Comparison of ENCODE assay signal across 24 cellular contexts in the genomic region with DNA sequence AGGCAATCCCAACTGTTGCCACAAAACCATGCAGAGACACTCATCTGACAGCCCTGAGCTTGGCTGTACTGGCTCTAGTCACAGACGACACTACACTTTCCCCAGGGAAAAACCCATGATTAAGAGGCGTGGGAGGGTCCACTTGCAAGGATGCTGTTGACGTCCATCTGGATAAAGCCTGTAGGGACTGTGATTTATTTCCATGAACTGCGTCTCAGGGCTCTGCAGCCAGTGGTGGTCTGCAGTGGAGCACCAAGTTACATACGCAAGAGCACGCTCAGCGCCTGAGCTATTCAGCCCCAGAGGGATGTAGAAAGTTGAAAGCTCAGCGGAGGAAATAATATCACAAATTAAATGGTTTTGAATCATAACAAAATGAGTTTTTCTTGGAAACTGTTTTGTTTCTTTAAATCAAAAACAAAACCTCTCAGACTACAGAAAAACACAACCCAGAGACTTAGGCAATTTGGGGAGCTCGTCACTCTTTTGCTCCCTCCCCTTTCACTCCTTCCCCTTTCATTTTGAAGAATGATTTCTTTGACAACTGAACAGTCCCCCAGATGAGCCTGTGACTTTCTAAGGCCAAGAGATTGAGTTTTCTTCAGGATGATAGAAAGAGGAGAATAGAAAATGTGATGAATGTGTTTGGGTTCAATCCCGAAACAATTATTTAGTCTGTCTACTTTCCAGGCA.
DNase-seq lines count a peak whose midpoint lies in the region; ATAC-seq and TF ChIP-seq lines count a peak whose summit lies in the region.
"Had no signal": no experiment of that assay in that cellular context is flagged by ENCODE, and none has a peak within 500 bp of the region (broad histone marks: within the 10 kb centered on the region; RNA-seq: fewer than 3 reads in every experiment).

No MANE protein-coding gene starts in this region.

- no peaks in the 10 kb centered on the region for H3K79me2 ChIP-seq in ACC112 (ENCODE audit: control insufficient read depth, insufficient read depth, low read length, unreplicated experiment)
- no peaks in the 10 kb centered on the region for H3K79me2 ChIP-seq in smooth muscle cell (ENCODE audit: low read depth)

- peak overlapping the region; percentile 37 for H2AFZ ChIP-seq in ACC112 (ENCODE audit: low read length, unreplicated experiment)
- H2AFZ ChIP-seq in smooth muscle cell (ENCODE audit: low read depth) = no peak overlapping the region
- H2AFZ ChIP-seq: GM23248 had no signal

- no peaks in the 10 kb centered on the region for H3K36me3 ChIP-seq in ACC112 (ENCODE audit: insufficient read depth, low read length)
- no peaks in the 10 kb centered on the region for H3K36me3 ChIP-seq in heart left ventricle
- H3K36me3 ChIP-seq in WERI-Rb-1 = no peaks in the 10 kb centered on the region
- H3K36me3 ChIP-seq in smooth muscle cell (ENCODE audit: low read depth) = no peaks in the 10 kb centered on the region
- H3K36me3 ChIP-seq: BLaER1 treated with 17β-estradiol and CSF1 and Interleukin-3, amounts not matched to agents 10 nM and 100 nM; esophagus squamous epithelium; ovary had no signal

- H3F3A ChIP-seq in smooth muscle cell (ENCODE audit: low read depth) = no peaks in the 10 kb centered on the region

- WGBS in heart left ventricle, 4 donors = 51 to 61% (median 60%) methylated on average over 10 of the region's 10 CpGs
- WGBS in smooth muscle cell (ENCODE audit: low lambda C conversion rate) = 51% methylated on average over 10 of the region's 10 CpGs

- intact Hi-C loops in heart left ventricle (cut with DNase I) = loop anchor here in 3 of 10 donors (2.0 to 10.0 kb wide), 4 partner anchors 45 to 200 kb away; no protein-coding TSS in a partner anchor

- no peak overlapping the region for H3K4me3 Mint-ChIP-seq in nephron progenitor cell
- H3K4me3 Mint-ChIP-seq: activated CD8-positive, alpha-beta memory T cell treated with anti-CD3 and anti-CD28 coated beads, Interleukin-2, amount 10 ng/mL, durations not matched to agents 7 days and 5 days; HFFc6 had no signal

- H3K4me1 Mint-ChIP-seq in nephron progenitor cell = peaks cover 19% of the 10 kb centered on the region
- H3K4me1 Mint-ChIP-seq: activated CD8-positive, alpha-beta memory T cell treated with anti-CD3 and anti-CD28 coated beads, Interleukin-2, amount 10 ng/mL, durations not matched to agents 7 days and 5 days had no signal

- H3K36me3 Mint-ChIP-seq in nephron progenitor cell (ENCODE audit: low read depth) = no peaks in the 10 kb centered on the region
- H3K36me3 Mint-ChIP-seq: activated CD8-positive, alpha-beta memory T cell treated with anti-CD3 and anti-CD28 coated beads, Interleukin-2, amount 10 ng/mL, durations not matched to agents 7 days and 5 days had no signal

- no peaks in the 10 kb centered on the region for H3K9me3 Mint-ChIP-seq in nephron progenitor cell
- H3K9me3 Mint-ChIP-seq: HFFc6 had no signal

- peaks cover 32% of the 10 kb centered on the region for H3K27me3 Mint-ChIP-seq in nephron progenitor cell (ENCODE audit: low read depth, poor library complexity)

- ATAC-seq in heart left ventricle = peak; percentile 75 to 91 (median 84)
- ATAC-seq: A549; activated CD8-positive, alpha-beta memory T cell treated with anti-CD3 and anti-CD28 coated beads, Interleukin-2, amount 10 ng/mL, durations not matched to agents 7 days and 5 days; HepG2 had no signal

- no peaks in the 10 kb centered on the region for H3K9me3 ChIP-seq in heart left ventricle
- no peaks in the 10 kb centered on the region for H3K9me3 ChIP-seq in WERI-Rb-1 (ENCODE audit: severe bottlenecking)
- H3K9me3 ChIP-seq in smooth muscle cell (replicated peaks; ENCODE audit: low read depth) = no peaks in the 10 kb centered on the region
- H3K9me3 ChIP-seq: A549; BLaER1 treated with 17β-estradiol and CSF1 and Interleukin-3, amounts not matched to agents 10 nM and 100 nM; esophagus squamous epithelium; ovary had no signal

- H3K27ac ChIP-seq in ACC112 (ENCODE audit: low read depth, low read length) (peak overlapping the region; percentile 48; the same call in 1 of the 2 replicates), heart left ventricle (peak overlapping the region in 10 of 12 donors; percentile 29 to 75 (median 66)), WERI-Rb-1 (no peak overlapping the region), smooth muscle cell (ENCODE audit: low read depth) (no peak overlapping the region)
- H3K27ac ChIP-seq: A549; BLaER1 treated with 17β-estradiol and CSF1 and Interleukin-3, amounts not matched to agents 10 nM and 100 nM; esophagus squamous epithelium; GM23248; HL-60; ovary had no signal

- TF ChIP-seq POLR2A in heart left ventricle (IDR thresholded peaks at IDR 0.05) = no peak

- H3K9ac ChIP-seq in smooth muscle cell (ENCODE audit: low read depth) = no peak overlapping the region
- H3K9ac ChIP-seq: BLaER1 treated with 17β-estradiol and CSF1 and Interleukin-3, amounts not matched to agents 10 nM and 100 nM; GM23248 had no signal

- no peak overlapping the region for H3K4me2 ChIP-seq in smooth muscle cell
- H3K4me2 ChIP-seq: A549; BLaER1 treated with 17β-estradiol and CSF1 and Interleukin-3, amounts not matched to agents 10 nM and 100 nM had no signal

- H3K4me1 ChIP-seq in ACC112 (ENCODE audit: control insufficient read depth, insufficient read depth, low read length, unreplicated experiment) (peaks cover 22% of the 10 kb centered on the region), heart left ventricle (peaks cover 0 to 12% (median 0%) of the 10 kb centered on the region in 12 donors), smooth muscle cell (ENCODE audit: low read depth) (no peaks in the 10 kb centered on the region)
- H3K4me1 ChIP-seq: A549; BLaER1 treated with 17β-estradiol and CSF1 and Interleukin-3, amounts not matched to agents 10 nM and 100 nM; esophagus squamous epithelium had no signal

- no peaks in the 10 kb centered on the region for H4K20me1 ChIP-seq in smooth muscle cell (ENCODE audit: low read depth)
- H4K20me1 ChIP-seq: BLaER1 treated with 17β-estradiol and CSF1 and Interleukin-3, amounts not matched to agents 10 nM and 100 nM had no signal

- H3K27ac Mint-ChIP-seq in nephron progenitor cell = peak overlapping the region; percentile 73
- H3K27ac Mint-ChIP-seq: activated CD8-positive, alpha-beta memory T cell treated with anti-CD3 and anti-CD28 coated beads, Interleukin-2, amount 10 ng/mL, durations not matched to agents 7 days and 5 days; HFFc6 had no signal

- no peaks in the 10 kb centered on the region for H3K27me3 ChIP-seq in ACC112 (ENCODE audit: insufficient read depth, low read length)
- H3K27me3 ChIP-seq in heart left ventricle = no peaks in the 10 kb centered on the region
- H3K27me3 ChIP-seq in WERI-Rb-1 (ENCODE audit: insufficient read depth, low read depth, severe bottlenecking) = no peaks in the 10 kb centered on the region
- no peaks in the 10 kb centered on the region for H3K27me3 ChIP-seq in smooth muscle cell (ENCODE audit: low read depth)
- H3K27me3 ChIP-seq: BLaER1 treated with 17β-estradiol and CSF1 and Interleukin-3, amounts not matched to agents 10 nM and 100 nM; esophagus squamous epithelium; ovary had no signal

- DNase-seq in amniotic epithelial cell (ENCODE audit: low read depth) (peak; percentile 45), heart left ventricle (peak in 4 of 5 donors; percentile 59 to 75 (median 67)), nephron progenitor cell (peak; percentile 35), DMS153 treated with DMSO at 0.1 percent for 48 hours (lab: John Stamatoyannopoulos, UW; ENCODE audit: unreplicated experiment) (no peak), SKM-1 treated with dmso at 0.1 percent for 144 hours (lab: John Stamatoyannopoulos, UW; ENCODE audit: unreplicated experiment) (no peak), WERI-Rb-1 (no peak), smooth muscle cell (lab: John Stamatoyannopoulos, UW; ENCODE audit: unreplicated experiment) (no peak)
- DNase-seq: activated CD4-positive, alpha-beta T cell treated with anti-CD3 and anti-CD28 coated beads for 48 hours; activated CD8-positive, alpha-beta memory T cell treated with anti-CD3 and anti-CD28 coated beads, Interleukin-2, amount 10 ng/mL, durations not matched to agents 7 days and 5 days; activated naive CD4-positive, alpha-beta T cell treated with anti-CD3 and anti-CD28 coated beads, Interleukin-2, amount 50 U/mL, for 16 hours; EL; esophagus squamous epithelium; GM23248; HFFc6; NCI-H1092 treated with DMSO at 0.1 percent for 48 hours; NCI-H2029 treated with DMSO at 0.1 percent for 48 hours; SIG-M5; substantia nigra had no signal

- no peak for TF ChIP-seq CTCF in heart left ventricle (IDR thresholded peaks at IDR 0.05)
- TF ChIP-seq CTCF in nephron progenitor cell (IDR thresholded peaks at IDR 0.05) = no peak
- no peak for TF ChIP-seq CTCF in WERI-Rb-1 (IDR thresholded peaks at IDR 0.05; ENCODE audit: low read depth, low read length)
- TF ChIP-seq CTCF in smooth muscle cell (IDR thresholded peaks at IDR 0.05; ENCODE audit: borderline replicate concordance, insufficient read depth, poor library complexity, severe bottlenecking) = no peak

- H3K4me3 ChIP-seq in ACC112 (ENCODE audit: low read depth, low read length) (peak overlapping the region; percentile 64), heart left ventricle (peak overlapping the region in 1 of 12 donors; percentile 6), WERI-Rb-1 (ENCODE audit: low read depth, low read length) (no peak overlapping the region), smooth muscle cell (no peak overlapping the region)
- H3K4me3 ChIP-seq: A549; BLaER1 treated with 17β-estradiol and CSF1 and Interleukin-3, amounts not matched to agents 10 nM and 100 nM; esophagus squamous epithelium; GM23248; ovary had no signal

Comparison
In these comparisons a context has a peak if more than half of its experiments do, and no peak if none do; other contexts are left out.
1. H3K27ac ChIP-seq: peak in ACC112 (single experiment) and heart left ventricle (10 of 12); none in WERI-Rb-1 (single experiment) and smooth muscle cell (single experiment).
2. DNase-seq: peak in amniotic epithelial cell (single experiment), heart left ventricle (4 of 5) and nephron progenitor cell (single experiment); none in DMS153 treated with DMSO at 0.1 percent for 48 hours (single experiment), SKM-1 treated with dmso at 0.1 percent for 144 hours (single experiment), WERI-Rb-1 (single experiment) and smooth muscle cell (single experiment).